15 cellular contexts compared by ENCODE assay signal in genomic region chr3:41234823-41235722, GRCh38. TPM values are rescaled to one million over a fixed set of nuclear protein-coding genes. Genes with fewer than 3 reads are reported as not detected.
A peak's percentile ranks its signal among the peaks of the same experiment; 100 is the strongest.
DNase-seq lines count a peak whose midpoint lies in the region; ATAC-seq, FAIRE-seq and TF ChIP-seq lines count a peak whose summit lies in the region.
"Had no signal": no experiment of that assay in that cellular context is flagged by ENCODE, and none has a peak within 500 bp of the region (broad histone marks: within the 10 kb centered on the region; RNA-seq: fewer than 3 reads in every experiment).

No MANE protein-coding gene starts in this region.

- no peaks in the 10 kb centered on the region for H3K4me1 ChIP-seq in astrocyte (ENCODE audit: insufficient read depth, low read length)

- no peak for FAIRE-seq in astrocyte (lab: Jason Lieb, UNC)
- FAIRE-seq: endothelial cell of umbilical vein had no signal

- H3K4me3 ChIP-seq in astrocyte (ENCODE audit: insufficient read depth, low read depth, low read length): no peak overlapping the region
- H3K4me3 ChIP-seq: left ventricle myocardium inferior had no signal

- peaks cover 82% of the 10 kb centered on the region for H4K20me1 ChIP-seq in astrocyte (ENCODE audit: insufficient read depth, low read length)

- H2AFZ ChIP-seq in astrocyte (ENCODE audit: low read depth, low read length): no peak overlapping the region

- no peaks in the 10 kb centered on the region for H3K27me3 Mint-ChIP-seq in activated T-cell treated with anti-CD3 and anti-CD28 coated beads, Interleukin-2, amount 50 U/mL, for 24 hours
- H3K27me3 Mint-ChIP-seq in activated T-cell treated with anti-CD3 and anti-CD28 coated beads, Interleukin-2, amount 50 U/mL, for 4 hours (ENCODE audit: low read depth): no peaks in the 10 kb centered on the region
- no peaks in the 10 kb centered on the region for H3K27me3 Mint-ChIP-seq in astrocyte (ENCODE audit: low read depth, unreplicated experiment)
- no peaks in the 10 kb centered on the region for H3K27me3 Mint-ChIP-seq in stimulated activated naive CD8-positive, alpha-beta T cell treated with anti-CD3 and anti-CD28 coated beads, Interleukin-15, amount 100 ng/mL, for 72 hours
- no peaks in the 10 kb centered on the region for H3K27me3 Mint-ChIP-seq in stimulated activated naive B cell treated with anti-CD40 and anti-IgM and Interleukin-4, amounts not matched to agents 10 μg/mL and 1 μg/mL and 100 μg/mL, for 72 hours

- no peak for TF ChIP-seq CTCF in astrocyte (IDR thresholded peaks at IDR 0.05; ENCODE audit: insufficient read depth, low read depth, low read length)

- no peak for ATAC-seq in activated T-cell treated with anti-CD3 and anti-CD28 coated beads, Interleukin-2, amount 50 U/mL, for 4 hours
- ATAC-seq in stimulated activated naive CD8-positive, alpha-beta T cell treated with anti-CD3 and anti-CD28 coated beads, Interleukin-15, amount 100 ng/mL, for 72 hours: no peak
- no peak for ATAC-seq in stimulated activated naive B cell treated with anti-CD40 and anti-IgM and Interleukin-4, amounts not matched to agents 10 μg/mL and 1 μg/mL and 100 μg/mL, for 72 hours (replicated peaks)
- ATAC-seq: SK-N-SH treated with all-trans-retinoic acid at 6 μM for 48 hours had no signal

- DNase-seq in activated T-cell treated with anti-CD3 and anti-CD28 coated beads, Interleukin-2, amount 50 U/mL, for 24 hours: no peak
- DNase-seq in activated T-cell treated with anti-CD3 and anti-CD28 coated beads, Interleukin-2, amount 50 U/mL, for 4 hours: no peak
- DNase-seq in astrocyte (ENCODE audit: low read depth): peak; percentile 39
- peak; percentile 38 for DNase-seq in iris pigment epithelial cell (ENCODE audit: low read depth)
- no peak for DNase-seq in stimulated activated naive CD8-positive, alpha-beta T cell treated with anti-CD3 and anti-CD28 coated beads, Interleukin-15, amount 100 ng/mL, for 72 hours
- DNase-seq in posterior cingulate gyrus: no peak
- no peak for DNase-seq in mucosa of gallbladder (ENCODE audit: low spot score)
- DNase-seq in stimulated activated naive B cell treated with anti-CD40 and anti-IgM and Interleukin-4, amounts not matched to agents 10 μg/mL and 1 μg/mL and 100 μg/mL, for 72 hours: no peak
- DNase-seq: activated naive CD4-positive, alpha-beta T cell treated with Interleukin-2 at 50 U/mL for 16 hours; central memory CD4-positive, alpha-beta T cell; left ventricle myocardium inferior; NCI-H2107; substantia nigra had no signal

- peaks cover 99% of the 10 kb centered on the region for H3K36me3 Mint-ChIP-seq in activated T-cell treated with anti-CD3 and anti-CD28 coated beads, Interleukin-2, amount 50 U/mL, for 24 hours (ENCODE audit: low read depth)
- H3K36me3 Mint-ChIP-seq in activated T-cell treated with anti-CD3 and anti-CD28 coated beads, Interleukin-2, amount 50 U/mL, for 4 hours (ENCODE audit: insufficient read depth): peaks cover 68% of the 10 kb centered on the region
- peaks cover 49% of the 10 kb centered on the region for H3K36me3 Mint-ChIP-seq in astrocyte (ENCODE audit: low read depth, unreplicated experiment)
- peaks cover 29 to 67% of the 10 kb centered on the region in 2 donors for H3K36me3 Mint-ChIP-seq in stimulated activated naive B cell treated with anti-CD40 and anti-IgM and Interleukin-4, amounts not matched to agents 10 μg/mL and 1 μg/mL and 100 μg/mL, for 72 hours

- no peaks in the 10 kb centered on the region for H3K27me3 ChIP-seq in astrocyte (ENCODE audit: insufficient read depth, low read length)

- H3K36me3 ChIP-seq in astrocyte (ENCODE audit: insufficient read depth, low read length): peaks cover 77% of the 10 kb centered on the region

- H3K27ac ChIP-seq in astrocyte (ENCODE audit: low read depth, low read length): no peak overlapping the region
- H3K27ac ChIP-seq: left ventricle myocardium inferior had no signal

- no peak overlapping the region for H3K9ac ChIP-seq in astrocyte (ENCODE audit: low read length)

- no peaks in the 10 kb centered on the region for H3K9me3 Mint-ChIP-seq in activated T-cell treated with anti-CD3 and anti-CD28 coated beads, Interleukin-2, amount 50 U/mL, for 24 hours
- H3K9me3 Mint-ChIP-seq in activated T-cell treated with anti-CD3 and anti-CD28 coated beads, Interleukin-2, amount 50 U/mL, for 4 hours: no peaks in the 10 kb centered on the region
- no peaks in the 10 kb centered on the region for H3K9me3 Mint-ChIP-seq in astrocyte (ENCODE audit: unreplicated experiment)
- H3K9me3 Mint-ChIP-seq in stimulated activated naive CD8-positive, alpha-beta T cell treated with anti-CD3 and anti-CD28 coated beads, Interleukin-15, amount 100 ng/mL, for 72 hours: no peaks in the 10 kb centered on the region
- no peaks in the 10 kb centered on the region for H3K9me3 Mint-ChIP-seq in stimulated activated naive B cell treated with anti-CD40 and anti-IgM and Interleukin-4, amounts not matched to agents 10 μg/mL and 1 μg/mL and 100 μg/mL, for 72 hours

- no peaks in the 10 kb centered on the region for H3K9me3 ChIP-seq in astrocyte (ENCODE audit: insufficient read depth, low read depth, low read length)
- H3K9me3 ChIP-seq: left ventricle myocardium inferior had no signal

- peaks cover 50% of the 10 kb centered on the region for H3K79me2 ChIP-seq in astrocyte (ENCODE audit: insufficient read depth, low read length)

- peak overlapping the region; percentile 37 for H3K27ac Mint-ChIP-seq in activated T-cell treated with anti-CD3 and anti-CD28 coated beads, Interleukin-2, amount 50 U/mL, for 24 hours
- no peak overlapping the region for H3K27ac Mint-ChIP-seq in astrocyte (ENCODE audit: unreplicated experiment)
- peak overlapping the region; percentile 54 to 78 for H3K27ac Mint-ChIP-seq in stimulated activated naive CD8-positive, alpha-beta T cell treated with anti-CD3 and anti-CD28 coated beads, Interleukin-15, amount 100 ng/mL, for 72 hours
- H3K27ac Mint-ChIP-seq in stimulated activated naive B cell treated with anti-CD40 and anti-IgM and Interleukin-4, amounts not matched to agents 10 μg/mL and 1 μg/mL and 100 μg/mL, for 72 hours: no peak overlapping the region

- intact Hi-C loops in posterior cingulate gyrus (cut with DNase I): no loop called here

- H3K4me1 Mint-ChIP-seq in activated T-cell treated with anti-CD3 and anti-CD28 coated beads, Interleukin-2, amount 50 U/mL, for 24 hours (ENCODE audit: low read depth): peaks cover 4% of the 10 kb centered on the region
- H3K4me1 Mint-ChIP-seq in activated T-cell treated with anti-CD3 and anti-CD28 coated beads, Interleukin-2, amount 50 U/mL, for 4 hours (ENCODE audit: low read depth): peaks cover 3% of the 10 kb centered on the region
- peaks cover 20% of the 10 kb centered on the region for H3K4me1 Mint-ChIP-seq in astrocyte (ENCODE audit: low read depth, unreplicated experiment)
- H3K4me1 Mint-ChIP-seq in stimulated activated naive CD8-positive, alpha-beta T cell treated with anti-CD3 and anti-CD28 coated beads, Interleukin-15, amount 100 ng/mL, for 72 hours: peaks cover 8% of the 10 kb centered on the region
- H3K4me1 Mint-ChIP-seq in stimulated activated naive B cell treated with anti-CD40 and anti-IgM and Interleukin-4, amounts not matched to agents 10 μg/mL and 1 μg/mL and 100 μg/mL, for 72 hours: peaks cover 0 to 4% of the 10 kb centered on the region in 2 donors

- no peak overlapping the region for H3K4me2 ChIP-seq in astrocyte (ENCODE audit: low read length)

- H3K4me3 Mint-ChIP-seq in activated T-cell treated with anti-CD3 and anti-CD28 coated beads, Interleukin-2, amount 50 U/mL, for 24 hours: no peak overlapping the region
- no peak overlapping the region for H3K4me3 Mint-ChIP-seq in activated T-cell treated with anti-CD3 and anti-CD28 coated beads, Interleukin-2, amount 50 U/mL, for 4 hours
- H3K4me3 Mint-ChIP-seq in astrocyte (ENCODE audit: unreplicated experiment): no peak overlapping the region
- H3K4me3 Mint-ChIP-seq in stimulated activated naive CD8-positive, alpha-beta T cell treated with anti-CD3 and anti-CD28 coated beads, Interleukin-15, amount 100 ng/mL, for 72 hours: no peak overlapping the region
- no peak overlapping the region for H3K4me3 Mint-ChIP-seq in stimulated activated naive B cell treated with anti-CD40 and anti-IgM and Interleukin-4, amounts not matched to agents 10 μg/mL and 1 μg/mL and 100 μg/mL, for 72 hours

RNA-seq across cellular contexts. Expression of gene CTNNB1, which starts 35.8 kb away (rescaled TPM):
- 100 to 1,000 TPM; 132 to 190 (median 168) TPM for total RNA-seq in activated T-cell treated with anti-CD3 and anti-CD28 coated beads, Interleukin-2, amount 50 U/mL, for 4 hours
- total RNA-seq in astrocyte: 656 and 710 TPM in 2 replicates
- 380 TPM for total RNA-seq in mucosa of gallbladder

Comparison
In these comparisons a context has a peak if more than half of its experiments do, and no peak if none do; other contexts are left out.
1. DNase-seq: peak in astrocyte (single experiment) and iris pigment epithelial cell (single experiment); none in activated T-cell treated with anti-CD3 and anti-CD28 coated beads, Interleukin-2, amount 50 U/mL, for 24 hours (single experiment), activated T-cell treated with anti-CD3 and anti-CD28 coated beads, Interleukin-2, amount 50 U/mL, for 4 hours (single experiment), stimulated activated naive CD8-positive, alpha-beta T cell treated with anti-CD3 and anti-CD28 coated beads, Interleukin-15, amount 100 ng/mL, for 72 hours (0 of 2), posterior cingulate gyrus (0 of 10), mucosa of gallbladder (single experiment) and stimulated activated naive B cell treated with anti-CD40 and anti-IgM and Interleukin-4, amounts not matched to agents 10 μg/mL and 1 μg/mL and 100 μg/mL, for 72 hours (single experiment).
2. H3K27ac Mint-ChIP-seq: peak in activated T-cell treated with anti-CD3 and anti-CD28 coated beads, Interleukin-2, amount 50 U/mL, for 24 hours (single experiment) and stimulated activated naive CD8-positive, alpha-beta T cell treated with anti-CD3 and anti-CD28 coated beads, Interleukin-15, amount 100 ng/mL, for 72 hours (2 of 2); none in astrocyte (single experiment) and stimulated activated naive B cell treated with anti-CD40 and anti-IgM and Interleukin-4, amounts not matched to agents 10 μg/mL and 1 μg/mL and 100 μg/mL, for 72 hours (single experiment).